20 cellular contexts compared by ENCODE assay signal in the genomic region with DNA sequence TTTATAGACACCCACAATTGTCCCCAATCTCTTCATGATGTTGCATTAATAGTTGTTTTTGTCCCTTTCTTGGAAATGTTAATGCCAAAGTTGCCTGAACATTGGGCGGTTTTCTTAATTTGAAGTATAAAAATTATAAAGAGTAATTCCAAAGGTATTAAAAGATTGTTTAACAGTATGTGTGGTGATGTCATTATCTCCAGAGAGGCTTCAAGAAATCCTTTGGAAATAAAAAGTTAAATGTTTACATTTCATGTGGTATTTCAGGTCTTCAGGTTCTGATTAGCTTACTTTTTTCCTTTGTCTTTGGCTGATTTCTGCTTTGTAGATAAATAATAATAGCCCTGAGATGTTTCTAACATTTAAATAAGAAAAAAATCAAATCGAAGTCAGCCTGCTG. TPM values are rescaled to one million over a fixed set of nuclear protein-coding genes. Genes with fewer than 3 reads are reported as not detected.
DNase-seq lines count a peak whose midpoint lies in the region; ATAC-seq, FAIRE-seq and TF ChIP-seq lines count a peak whose summit lies in the region.
"Had no signal": no experiment of that assay in that cellular context is flagged by ENCODE, and none has a peak within 500 bp of the region (broad histone marks: within the 10 kb centered on the region; RNA-seq: fewer than 3 reads in every experiment).

No MANE protein-coding gene starts in this region.

- peaks cover 22% of the 10 kb centered on the region for H3K4me1 Mint-ChIP-seq in endothelial cell (ENCODE audit: unreplicated experiment)
- H3K4me1 Mint-ChIP-seq in activated T-cell treated with anti-CD3 and anti-CD28 coated beads, Interleukin-2, amount 50 U/mL, for 72 hours (ENCODE audit: low read depth) = no peaks in the 10 kb centered on the region
- H3K4me1 Mint-ChIP-seq: CD14-positive monocyte; CD4-positive, alpha-beta memory T cell; CD4-positive, CD25-positive, alpha-beta regulatory T cell had no signal

- H3K36me3 Mint-ChIP-seq in endothelial cell (ENCODE audit: low read depth, unreplicated experiment) = peaks cover 9% of the 10 kb centered on the region
- H3K36me3 Mint-ChIP-seq in activated T-cell treated with anti-CD3 and anti-CD28 coated beads, Interleukin-2, amount 50 U/mL, for 72 hours (ENCODE audit: insufficient read depth in 2 of 2) = peaks cover 0 to 5% of the 10 kb centered on the region in 2 donors

- no peak for DNase-seq in HepG2 (ENCODE audit: low spot score)
- DNase-seq in right lobe of liver = no peak
- DNase-seq in K562 (ENCODE audit: extremely low read depth in 1 of 4, low spot score in 3 of 4) = no peak
- no peak for DNase-seq in endothelial cell (ENCODE audit: low spot score)
- DNase-seq in activated naive CD4-positive, alpha-beta T cell (lab: John Stamatoyannopoulos, UW) = no peak
- DNase-seq in activated effector memory CD4-positive, alpha-beta T cell treated with Interleukin-2 at 50 U/mL for 16 hours = no peak
- DNase-seq in activated T-cell treated with anti-CD3 and anti-CD28 coated beads, Interleukin-2, amount 50 U/mL, for 72 hours = no peak
- DNase-seq: CD4-positive, alpha-beta memory T cell; GF-D8 had no signal

- H3K36me3 ChIP-seq in HepG2 (replicated peaks in 1 of 2; ENCODE audit: control insufficient read depth in 1 of 2, insufficient read depth in 2 of 2, low read length in 2 of 2) (peaks cover 1 to 12% of the 10 kb centered on the region in 2 experiments; a peak in 3 of 5 replicates), right lobe of liver (no peaks in the 10 kb centered on the region), K562 (ENCODE audit: control insufficient read depth, insufficient read depth, low read length) (peaks cover 17% of the 10 kb centered on the region; the same call in 2 of the 3 replicates)
- H3K36me3 ChIP-seq: BE2C had no signal

- H3K27me3 ChIP-seq in HepG2 (ENCODE audit: control insufficient read depth in 1 of 2, insufficient read depth in 2 of 2, low read length in 2 of 2) = no peaks in the 10 kb centered on the region
- H3K27me3 ChIP-seq in right lobe of liver = no peaks in the 10 kb centered on the region
- H3K27me3 ChIP-seq in K562 (ENCODE audit: control insufficient read depth in 2 of 2, insufficient read depth in 2 of 2, low read length in 2 of 2) = no peaks in the 10 kb centered on the region
- H3K27me3 ChIP-seq: BE2C, BLaER1 had no signal

- POLR2A ChIA-PET in HepG2 (lab: Yijun Ruan, JAX) (no interaction called here), K562 (lab: Yijun Ruan, JAX) (interaction anchor here (0.6 to 1.4 kb wide), 4 partner anchors 18 to 343 kb away, joined by 3 read pairs; no protein-coding TSS in a partner anchor)

- ATAC-seq in HepG2 (no peak), right lobe of liver (no peak), K562 (no peak)
- ATAC-seq in activated T-cell treated with anti-CD3 and anti-CD28 coated beads, Interleukin-2, amount 50 U/mL, for 72 hours (replicated peaks in 1 of 2) = no peak

- no peak overlapping the region for H3K4me3 Mint-ChIP-seq in endothelial cell (ENCODE audit: unreplicated experiment)
- no peak overlapping the region for H3K4me3 Mint-ChIP-seq in activated T-cell treated with anti-CD3 and anti-CD28 coated beads, Interleukin-2, amount 50 U/mL, for 72 hours
- H3K4me3 Mint-ChIP-seq: CD14-positive monocyte; CD4-positive, alpha-beta memory T cell; CD4-positive, CD25-positive, alpha-beta regulatory T cell had no signal

- 54% methylated on average over 2 of the region's 2 CpGs for WGBS in HepG2 (ENCODE audit: low lambda C conversion rate)
- 57% methylated on average over 2 of the region's 2 CpGs for WGBS in right lobe of liver (ENCODE audit: insufficient coverage, low coverage, low lambda C conversion rate, missing lambda C conversion rate)
- 35% methylated on average over 2 of the region's 2 CpGs for WGBS in K562 (ENCODE audit: insufficient coverage, low coverage, missing lambda C conversion rate)

- H3K27ac ChIP-seq in HepG2 (ENCODE audit: extremely low read length, insufficient read depth, low read length) (no peak overlapping the region), right lobe of liver (no peak overlapping the region), K562 (ENCODE audit: extremely low read depth, low read depth, low read length) (peak overlapping the region; percentile 89)
- H3K27ac ChIP-seq: BLaER1 had no signal

- BruUV-seq in HepG2 (replicated peaks; lab: Mats Ljungman, UMichigan) (no TSS peak), K562 (replicated peaks; lab: Mats Ljungman, UMichigan) (no TSS peak)

- in situ Hi-C loops in HepG2 (cut with HindIII; ENCODE audit: extremely low pct_ligation_motif_present, low pct_unique_long_range_greater_than_20kb) = no loop called here
- in situ Hi-C loops in K562 (cut with MboI) = loop anchor here (5.0 kb wide), 1 partner anchor 144 kb away; no protein-coding TSS in a partner anchor

- H3K9ac ChIP-seq in HepG2 (ENCODE audit: insufficient read depth, low read depth, low read length) (no peak overlapping the region), K562 (ENCODE audit: insufficient read depth in 1 of 2, low read depth in 2 of 2, low read length in 2 of 2) (peak overlapping the region in 1 of 2 experiments; percentile 53; a peak in 2 of 4 replicates)
- H3K9ac ChIP-seq: BLaER1 had no signal

- H3K4me2 ChIP-seq in HepG2 (ENCODE audit: low read depth, low read length) = no peak overlapping the region
- peak overlapping the region; percentile 59 for H3K4me2 ChIP-seq in K562 (ENCODE audit: insufficient read depth, low read length)
- H3K4me2 ChIP-seq: BLaER1 had no signal

- H3K4me3 ChIP-seq in HepG2 (replicated peaks in 1 of 3; ENCODE audit: insufficient read depth in 1 of 3, low read depth in 2 of 3, low read length in 3 of 3) (no peak overlapping the region), right lobe of liver (no peak overlapping the region), K562 (no peak overlapping the region)
- H3K4me3 ChIP-seq: BLaER1 had no signal

- peak overlapping the region; percentile 84 for H3K27ac Mint-ChIP-seq in endothelial cell (ENCODE audit: unreplicated experiment)
- no peak overlapping the region for H3K27ac Mint-ChIP-seq in activated T-cell treated with anti-CD3 and anti-CD28 coated beads, Interleukin-2, amount 50 U/mL, for 72 hours
- H3K27ac Mint-ChIP-seq: CD14-positive monocyte; CD4-positive, alpha-beta memory T cell; CD4-positive, CD25-positive, alpha-beta regulatory T cell had no signal

- H3K9me3 ChIP-seq in HepG2 (ENCODE audit: low read length) (no peaks in the 10 kb centered on the region), right lobe of liver (no peaks in the 10 kb centered on the region), K562 (replicated peaks; ENCODE audit: control insufficient read depth, insufficient read depth, low read depth, low read length) (peaks cover 25% of the 10 kb centered on the region)
- H3K9me3 ChIP-seq: BE2C, Caco-2 had no signal

- no peaks in the 10 kb centered on the region for H3K9me3 Mint-ChIP-seq in endothelial cell (ENCODE audit: unreplicated experiment)
- H3K9me3 Mint-ChIP-seq in activated T-cell treated with anti-CD3 and anti-CD28 coated beads, Interleukin-2, amount 50 U/mL, for 72 hours = no peaks in the 10 kb centered on the region

- H3K79me2 ChIP-seq in HepG2 (ENCODE audit: insufficient read depth, low read length) (no peaks in the 10 kb centered on the region), K562 (ENCODE audit: control insufficient read depth, insufficient read depth, low read length) (no peaks in the 10 kb centered on the region)

- TF ChIP-seq POLR2A in HepG2 (IDR thresholded peaks at IDR 0.05; ENCODE audit: insufficient read depth in 1 of 2, low read depth in 2 of 2, low read length in 2 of 2) = no peak
- TF ChIP-seq POLR2A in right lobe of liver (IDR thresholded peaks at IDR 0.05) = no peak
- TF ChIP-seq POLR2A in K562 (conservative IDR thresholded peaks at IDR 0.05) = no peak

- TF ChIP-seq RAD21 in HepG2 (CRISPR knock-in tag; IDR thresholded peaks at IDR 0.05) (no peak), K562 (CRISPR knock-in tag; conservative IDR thresholded peaks at IDR 0.05 in 1 of 2, IDR thresholded peaks at IDR 0.05 in 1 of 2) (no peak)

- FAIRE-seq in HepG2 (lab: Jason Lieb, UNC) (no peak), K562 (lab: Jason Lieb, UNC) (no peak), islet of Langerhans (lab: Jason Lieb, UNC) (peak; percentile 43)
- FAIRE-seq: A204.1, D721Med, G401.6, GM12891 had no signal

- no peaks in the 10 kb centered on the region for H3K4me1 ChIP-seq in HepG2 (ENCODE audit: insufficient read depth, low read length)
- peaks cover 0 to 12% (median 4%) of the 10 kb centered on the region in 4 donors for H3K4me1 ChIP-seq in right lobe of liver
- peaks cover 2 to 48% of the 10 kb centered on the region in 2 experiments; a peak in 4 of 5 replicates for H3K4me1 ChIP-seq in K562 (replicated peaks in 1 of 2; ENCODE audit: control insufficient read depth in 2 of 2, insufficient read depth in 2 of 2, low read length in 2 of 2)
- H3K4me1 ChIP-seq: BE2C, BLaER1 had no signal

- no peak for TF ChIP-seq EP300 in HepG2 (IDR thresholded peaks at IDR 0.05; ENCODE audit: low read depth in 2 of 2, low read length in 2 of 2)
- TF ChIP-seq EP300 in HepG2 (CRISPR knock-in tag; IDR thresholded peaks at IDR 0.05; ENCODE audit: borderline replicate concordance) = no peak
- no peak for TF ChIP-seq EP300 in K562 (IDR thresholded peaks at IDR 0.05; ENCODE audit: low read length)

- H2AFZ ChIP-seq in HepG2 (ENCODE audit: low read length) (no peak overlapping the region), K562 (ENCODE audit: low read depth, low read length) (peak overlapping the region; percentile 80)

- H4K20me1 ChIP-seq in HepG2 (ENCODE audit: insufficient read depth, low read length) (no peaks in the 10 kb centered on the region), K562 (replicated peaks; ENCODE audit: control insufficient read depth, insufficient read depth, low read length) (no peaks in the 10 kb centered on the region)
- H4K20me1 ChIP-seq: BLaER1 had no signal

- intact Hi-C loops in HepG2 (cut with micrococcal nuclease; ENCODE audit: unreplicated experiment) = loop anchor here (1.0 kb wide), 2 partner anchors 76 to 147 kb away; no protein-coding TSS in a partner anchor
- intact Hi-C loops in right lobe of liver (cut with DNase I) = loop anchor here in 1 of 2 donors (10.0 kb wide), 1 partner anchor 142 kb away; no protein-coding TSS in a partner anchor
- intact Hi-C loops in K562 (cut with micrococcal nuclease) = loop anchor here (1.0 to 10.0 kb wide), 4 partner anchors 147 to 449 kb away; no protein-coding TSS in a partner anchor

- CTCF ChIA-PET in HepG2 (lab: Yijun Ruan, JAX; ENCODE audit: low intra/inter-chr PET ratio, low total read pairs) (interaction anchor here (1.3 to 2.5 kb wide), 3 partner anchors 77 to 151 kb away, joined by 4 to 50 read pairs (median 4); no protein-coding TSS in a partner anchor), K562 (lab: Yijun Ruan, JAX; ENCODE audit: low intra/inter-chr PET ratio) (interaction anchor here (2.2 to 3.0 kb wide), 2 partner anchors 147 to 426 kb away, joined by 6 to 32 read pairs; no protein-coding TSS in a partner anchor)

- peaks cover 2% of the 10 kb centered on the region for H3K27me3 Mint-ChIP-seq in endothelial cell (ENCODE audit: unreplicated experiment)
- H3K27me3 Mint-ChIP-seq in activated T-cell treated with anti-CD3 and anti-CD28 coated beads, Interleukin-2, amount 50 U/mL, for 72 hours (ENCODE audit: low read depth) = no peaks in the 10 kb centered on the region
- H3K27me3 Mint-ChIP-seq: CD4-positive, alpha-beta memory T cell had no signal

- TF ChIP-seq CTCF in HepG2 (CRISPR knock-in tag; IDR thresholded peaks at IDR 0.05) (no peak), right lobe of liver (IDR thresholded peaks at IDR 0.05) (peak in 1 of 4 donors; percentile 2), K562 (IDR thresholded peaks at IDR 0.05 in 2 of 3, conservative IDR thresholded peaks at IDR 0.05 in 1 of 3; ENCODE audit: insufficient read depth in 2 of 3, low read depth in 1 of 3, low read length in 3 of 3) (no peak), endothelial cell (IDR thresholded peaks at IDR 0.05; ENCODE audit: unreplicated experiment) (no peak)

- no peaks in the 10 kb centered on the region for H3K9me1 ChIP-seq in K562 (ENCODE audit: control insufficient read depth, insufficient read depth, low read length)

RNA-seq across cellular contexts. Expression of a gene that starts 29.3 kb away (rescaled TPM):
- total RNA-seq in HepG2 (2016; rRNA removed; fragmentation: Illumina TruSeq; extraction: Trizol) (0.22 TPM in 1 of 2 replicates, not detected in the other), right lobe of liver (10 to 100 TPM in 1 of 6 experiments, 1 to 10 TPM in 5; 3.6 to 20.9 (median 9.0) TPM), K562 (2014; rRNA removed) (33.8 and 51.0 TPM in 2 replicates), K562 (2014; rRNA removed; fragmentation: Illumina TruSeq; extraction: Trizol) (68.1 and 86.4 TPM in 2 replicates), K562 (2015; rRNA removed; fragmentation: Illumina TruSeq; extraction: Trizol) (46.2 and 51.9 TPM in 2 replicates), K562 (2021) (50.9 and 56.3 TPM in 2 replicates), endothelial cell (ENCODE audit: unreplicated experiment) (not detected)
- total RNA-seq in HepG2 (2016; cell fraction: cytosol; rRNA removed; fragmentation: Illumina TruSeq; extraction: Trizol; ENCODE audit: low read depth) = 0.09 TPM in 1 of 2 replicates, not detected in the other
- total RNA-seq in HepG2 (2016; cell fraction: insoluble cytoplasmic fraction; rRNA removed; fragmentation: Illumina TruSeq; extraction: Trizol) = 0.15 TPM in 1 of 2 replicates, not detected in the other
- total RNA-seq in HepG2 (2016; cell fraction: membrane; rRNA removed; fragmentation: Illumina TruSeq; extraction: Trizol) = 0.22 TPM in 1 of 2 replicates, not detected in the other
- total RNA-seq in HepG2 (2016; cell fraction: nucleus; rRNA removed; fragmentation: Illumina TruSeq; extraction: Trizol) = 0.41 TPM in 1 of 2 replicates, not detected in the other
- polyA plus RNA-seq in HepG2 (2011; rRNA removed) (0.10 and 0.22 TPM in 2 replicates), K562 (2011; rRNA removed) (13.8 and 26.7 TPM in 2 replicates), K562 (2014; fragmentation: Illumina TruSeq; extraction: Trizol) (73.0 and 81.1 TPM in 2 replicates), K562 (2014; fragmentation: Nextera tagmentation; extraction: Ambion mirVana) (10 to 100 TPM; 51.9 to 82.9 TPM), K562 (2014; rRNA removed) (41.7 and 59.4 TPM in 2 replicates)
- 0.12 TPM in 1 of 2 replicates, not detected in the other for polyA plus RNA-seq in HepG2 (2011; cell fraction: cytosol; rRNA removed)
- polyA plus RNA-seq in HepG2 (2011; cell fraction: nucleus; rRNA removed) = 0.07 TPM in 1 of 2 replicates, not detected in the other
- polyA plus RNA-seq in HepG2 (2012) = 0.21 and 1.0 TPM in 2 replicates
- polyA plus RNA-seq in HepG2 (2016; cell fraction: cytosol; fragmentation: Illumina TruSeq; extraction: Trizol; ENCODE audit: low read depth) = 0.17 TPM in 1 of 2 replicates, not detected in the other
- polyA plus RNA-seq in HepG2 (2016; cell fraction: insoluble cytoplasmic fraction; fragmentation: Illumina TruSeq; extraction: Trizol; ENCODE audit: low read depth) = not detected in 2 replicates
- 0.25 TPM in 1 of 2 replicates, not detected in the other for polyA plus RNA-seq in HepG2 (2016; cell fraction: membrane; fragmentation: Illumina TruSeq; extraction: Trizol; ENCODE audit: low read depth)
- polyA plus RNA-seq in HepG2 (2016; cell fraction: nucleus; fragmentation: Illumina TruSeq; extraction: Trizol; ENCODE audit: insufficient read depth, low read depth) = not detected in 2 replicates
- polyA minus RNA-seq in HepG2 (2011; rRNA and poly(A)+ RNA removed; ENCODE audit: low replicate concordance) = 0.80 and 1.1 TPM in 2 replicates
- polyA minus RNA-seq in HepG2 (2011; cell fraction: cytosol; rRNA and poly(A)+ RNA removed) = not detected in 2 replicates
- 0.90 and 1.9 TPM in 2 replicates for polyA minus RNA-seq in HepG2 (2011; cell fraction: nucleus; rRNA and poly(A)+ RNA removed)
- total RNA-seq in K562 (2011; cell fraction: chromatin; rRNA removed; ENCODE audit: low replicate concordance) = 31.6 and 70.5 TPM in 2 replicates
- total RNA-seq in K562 (2011; cell fraction: nucleolus; rRNA removed) = 13.3 and 16.6 TPM in 2 replicates
- total RNA-seq in K562 (2011; cell fraction: nucleoplasm; rRNA removed) = 34.2 and 67.0 TPM in 2 replicates
- polyA plus RNA-seq in K562 (2011; cell fraction: cytosol; rRNA removed) = 2.5 and 3.7 TPM in 2 replicates
- 13.8 and 19.0 TPM in 2 replicates for polyA plus RNA-seq in K562 (2011; cell fraction: nucleus; rRNA removed)
- 33.4 and 74.8 TPM in 2 replicates for polyA plus RNA-seq in K562 (2012)
- 30.8 and 41.4 TPM in 2 replicates for polyA minus RNA-seq in K562 (2011; rRNA and poly(A)+ RNA removed)
- 6.0 and 9.7 TPM in 2 replicates for polyA minus RNA-seq in K562 (2011; cell fraction: cytosol; rRNA and poly(A)+ RNA removed)
- polyA minus RNA-seq in K562 (2011; cell fraction: nucleus; rRNA and poly(A)+ RNA removed) = 40.0 and 42.3 TPM in 2 replicates
- total RNA-seq in activated T-cell treated with anti-CD3 and anti-CD28 coated beads, Interleukin-2, amount 50 U/mL, for 72 hours = not detected
- total RNA-seq: A673; CD4-positive, alpha-beta memory T cell; CD4-positive, CD25-positive, alpha-beta regulatory T cell had no signal
- polyA plus RNA-seq: CD14-positive monocyte; CD4-positive, alpha-beta memory T cell; CD4-positive, CD25-positive, alpha-beta regulatory T cell had no signal
